25 cellular contexts compared by ENCODE assay signal in genomic region chr18:48581206-48581605, GRCh38. TPM values are rescaled to one million over a fixed set of nuclear protein-coding genes. Genes with fewer than 3 reads are reported as not detected.
DNase-seq lines count a peak whose midpoint lies in the region; ATAC-seq and TF ChIP-seq lines count a peak whose summit lies in the region.
"Had no signal": no experiment of that assay in that cellular context is flagged by ENCODE, and none has a peak within 500 bp of the region (broad histone marks: within the 10 kb centered on the region; RNA-seq: fewer than 3 reads in every experiment).

No MANE protein-coding gene starts in this region.

- H3K27ac ChIP-seq in gastroesophageal sphincter, result peak overlapping the region in 1 of 4 donors; percentile 14
- H3K27ac ChIP-seq: colonic mucosa, PC-9, thyroid gland had no signal

- DNase-seq in Right ventricle myocardium superior (no peak), cardiac septum (ENCODE audit: low spot score) (no peak), medulla oblongata (ENCODE audit: extremely low spot score) (peak; percentile 45), SW480 (ENCODE audit: low spot score) (no peak), H4 (ENCODE audit: low spot score) (no peak)
- DNase-seq: 8988T; activated CD4-positive, alpha-beta memory T cell treated with anti-CD3 and anti-CD28 coated beads for 36 hours; CD4-positive, alpha-beta memory T cell; colonic mucosa; GOT3; KG1; naive thymus-derived CD4-positive, alpha-beta T cell; NCI-H1436; NCI-H2107; NCI-H510A; occipital lobe; PC-9; SHP77 treated with DMSO at 0.1 percent for 48 hours; stimulated activated CD4-positive, alpha-beta T cell treated with anti-CD3 and anti-CD28 coated beads, Interleukin-4, amount 100 ng/mL, for 24 hours; stimulated activated naive B cell treated with anti-CD40 and anti-IgM and Interleukin-4, amounts not matched to agents 10 μg/mL and 1 μg/mL and 100 μg/mL, for 72 hours; T-cell; thyroid gland had no signal

- H3K9me3 ChIP-seq in gastroesophageal sphincter, result no peaks in the 10 kb centered on the region
- H3K9me3 ChIP-seq: colonic mucosa, thyroid gland had no signal

- no peak for TF ChIP-seq EP300 in gastroesophageal sphincter (IDR thresholded peaks at IDR 0.05)

- H3K4me1 ChIP-seq in gastroesophageal sphincter, result peaks cover 0 to 60% (median 14%) of the 10 kb centered on the region in 3 donors
- H3K4me1 ChIP-seq: colonic mucosa had no signal

- TF ChIP-seq CTCF in gastroesophageal sphincter (IDR thresholded peaks at IDR 0.05), result no peak

- 28% methylated on average over 4 of the region's 4 CpGs; no CpG with 5 or more reads in 1 of the 2 donors for WGBS in gastroesophageal sphincter (ENCODE audit: low coverage in 1 of 2), 2 donors

- no peaks in the 10 kb centered on the region for H3K36me3 ChIP-seq in gastroesophageal sphincter
- H3K36me3 ChIP-seq: colonic mucosa, thyroid gland had no signal

- intact Hi-C loops in Right ventricle myocardium superior (cut with DNase I), result no loop called here
- intact Hi-C loops in cardiac septum (cut with DNase I), result no loop called here

- TF ChIP-seq POLR2A in gastroesophageal sphincter (IDR thresholded peaks at IDR 0.05), result no peak

- H3K4me3 ChIP-seq in gastroesophageal sphincter, result no peak overlapping the region
- H3K4me3 ChIP-seq: colonic mucosa, PC-9, thyroid gland had no signal

- H3K27me3 ChIP-seq in gastroesophageal sphincter, result no peaks in the 10 kb centered on the region
- H3K27me3 ChIP-seq: colonic mucosa, thyroid gland had no signal

- ATAC-seq in Right ventricle myocardium superior (ENCODE audit: poor library complexity) (peak; percentile 54), gastroesophageal sphincter (peak; percentile 49), GM18498 (IDR thresholded peaks at IDR 0.05; ENCODE audit: unreplicated experiment) (no peak), SK-N-SH treated with all-trans-retinoic acid at 6 μM for 48 hours (no peak)
- ATAC-seq: naive thymus-derived CD4-positive, alpha-beta T cell; stimulated activated naive B cell treated with anti-CD40 and anti-IgM and Interleukin-4, amounts not matched to agents 10 μg/mL and 1 μg/mL and 100 μg/mL, for 72 hours; T-cell had no signal

TF ChIP-seq in SK-N-SH treated with all-trans-retinoic acid at 6 μM for 48 hours, 23 proteins besides CTCF, POLR2A, EP300 and RAD21:
- no peak for TF ChIP-seq ZNF8 (CRISPR knock-in tag; IDR thresholded peaks at IDR 0.05)
- no peak for TF ChIP-seq TSHZ2 (CRISPR knock-in tag; IDR thresholded peaks at IDR 0.05)
- no peak for TF ChIP-seq POU6F1 (CRISPR knock-in tag; IDR thresholded peaks at IDR 0.05; ENCODE audit: borderline replicate concordance, low read depth)
- TF ChIP-seq PPARA (CRISPR knock-in tag; IDR thresholded peaks at IDR 0.05; ENCODE audit: borderline replicate concordance), result no peak
- TF ChIP-seq GLIS3 (CRISPR knock-in tag; IDR thresholded peaks at IDR 0.05), result no peak
- no peak for TF ChIP-seq ZNF565 (CRISPR knock-in tag; conservative IDR thresholded peaks at IDR 0.05; ENCODE audit: low read depth)
- TF ChIP-seq RARB (CRISPR knock-in tag; IDR thresholded peaks at IDR 0.05), result no peak
- TF ChIP-seq PATZ1 (CRISPR knock-in tag; IDR thresholded peaks at IDR 0.05; ENCODE audit: borderline replicate concordance), result no peak
- TF ChIP-seq CSRNP3 (CRISPR knock-in tag; IDR thresholded peaks at IDR 0.05), result no peak
- no peak for TF ChIP-seq TOX (CRISPR knock-in tag; IDR thresholded peaks at IDR 0.05; ENCODE audit: borderline replicate concordance)
- TF ChIP-seq TCF4 (CRISPR knock-in tag; IDR thresholded peaks at IDR 0.05; ENCODE audit: borderline replicate concordance), result no peak
- no peak for TF ChIP-seq ZFP3 (CRISPR knock-in tag; IDR thresholded peaks at IDR 0.05)
- TF ChIP-seq ARNTL (CRISPR knock-in tag; IDR thresholded peaks at IDR 0.05; ENCODE audit: borderline replicate concordance, low read depth), result no peak
- TF ChIP-seq BACH2 (CRISPR knock-in tag; IDR thresholded peaks at IDR 0.05; ENCODE audit: borderline replicate concordance), result no peak
- TF ChIP-seq SNAI2 (CRISPR knock-in tag; IDR thresholded peaks at IDR 0.05), result no peak
- no peak for TF ChIP-seq CREB5 (CRISPR knock-in tag; IDR thresholded peaks at IDR 0.05; ENCODE audit: low read depth)
TF ChIP-seq in SK-N-SH treated with all-trans-retinoic acid at 6 μM for 48 hours: peak in this region for 0.

RNA-seq across cellular contexts. Expression of gene CTIF, which starts 42.4 kb away (rescaled TPM):
- total RNA-seq in Right ventricle myocardium superior (54.5 TPM), cardiac septum (84.3 TPM), gastroesophageal sphincter (100 to 1,000 TPM in 2 of 4 donors, 10 to 100 TPM in 2; 31.4 to 124 (median 78.1) TPM)
- total RNA-seq in H4 (2014; rRNA removed; shearing (Covaris generic)), result 4.7 and 5.0 TPM in 2 replicates

Comparison
In these comparisons a context has a peak if more than half of its experiments do, and no peak if none do; other contexts are left out.
1. ATAC-seq: peak in Right ventricle myocardium superior (single experiment) and gastroesophageal sphincter (single experiment); none in GM18498 (single experiment) and SK-N-SH treated with all-trans-retinoic acid at 6 μM for 48 hours (single experiment).